Comparison of ENCODE assay signal across 18 cellular contexts in genomic region chr6:105332576-105332975, GRCh38.
DNase-seq lines count a peak whose midpoint lies in the region; ATAC-seq and TF ChIP-seq lines count a peak whose summit lies in the region.
"Had no signal": no experiment of that assay in that cellular context is flagged by ENCODE, and none has a peak within 500 bp of the region (broad histone marks: within the 10 kb centered on the region; RNA-seq: fewer than 3 reads in every experiment).

No MANE protein-coding gene starts in this region.

- H3K4me2 ChIP-seq in neural progenitor cell = peak overlapping the region; percentile 32
- H3K4me2 ChIP-seq: A549, GM23338 had no signal

- H3K9ac ChIP-seq in neural progenitor cell = no peak overlapping the region

- no peaks in the 10 kb centered on the region for H4K20me1 ChIP-seq in neural progenitor cell (ENCODE audit: low read depth)

- H3K36me3 Mint-ChIP-seq in glutamatergic neuron (ENCODE audit: unreplicated experiment) (peaks cover 25% of the 10 kb centered on the region), neural progenitor cell (peaks cover 39% of the 10 kb centered on the region)

- H3K9me3 ChIP-seq in neural progenitor cell (ENCODE audit: low read depth) = no peaks in the 10 kb centered on the region
- H3K9me3 ChIP-seq: A549, Caco-2 had no signal

- no peak overlapping the region for H2AFZ ChIP-seq in neural progenitor cell (replicated peaks)
- H2AFZ ChIP-seq: GM23338 had no signal

- H3K9me3 Mint-ChIP-seq in glutamatergic neuron (ENCODE audit: unreplicated experiment) = peaks cover 9% of the 10 kb centered on the region
- H3K9me3 Mint-ChIP-seq in neural progenitor cell = no peaks in the 10 kb centered on the region
- H3K9me3 Mint-ChIP-seq: CD4-positive, alpha-beta memory T cell; GM23338; H9; HFFc6 had no signal

- no peak overlapping the region for H3K4me3 Mint-ChIP-seq in glutamatergic neuron (ENCODE audit: unreplicated experiment)
- H3K4me3 Mint-ChIP-seq in neural progenitor cell = no peak overlapping the region
- H3K4me3 Mint-ChIP-seq: CD4-positive, alpha-beta memory T cell; GM23338; H9; HFFc6 had no signal

- H3K79me2 ChIP-seq in neural progenitor cell (ENCODE audit: low read depth) = no peaks in the 10 kb centered on the region

- no peaks in the 10 kb centered on the region for H3K36me3 ChIP-seq in neural progenitor cell

- H3K27me3 ChIP-seq in neural progenitor cell = no peaks in the 10 kb centered on the region

- no peak for ATAC-seq in GM21367 (IDR thresholded peaks at IDR 0.05; ENCODE audit: unreplicated experiment)
- ATAC-seq: A549, GM23338 had no signal

- peaks cover 4% of the 10 kb centered on the region for H3K27me3 Mint-ChIP-seq in glutamatergic neuron (ENCODE audit: unreplicated experiment)
- no peaks in the 10 kb centered on the region for H3K27me3 Mint-ChIP-seq in neural progenitor cell (ENCODE audit: insufficient read depth, low read depth)
- H3K27me3 Mint-ChIP-seq: CD4-positive, alpha-beta memory T cell had no signal

- DNase-seq in epidermal melanocyte (ENCODE audit: insufficient read length, low spot score) = peak; percentile 43
- DNase-seq in glutamatergic neuron = no peak
- DNase-seq in neural progenitor cell (ENCODE audit: low spot score) = peak; percentile 35
- peak; percentile 47 for DNase-seq in superior temporal gyrus (ENCODE audit: extremely low spot score)
- DNase-seq in cortex of kidney (lab: John Stamatoyannopoulos, UW) = no peak
- DNase-seq in activated CD4-positive, CD25-positive, alpha-beta regulatory T cell treated with anti-CD3 and anti-CD28 coated beads, Interleukin-2, amount 50 U/mL, for 72 hours = no peak
- DNase-seq: 8988T; ACHN; C1 segment of cervical spinal cord; Caco-2; CD4-positive, alpha-beta memory T cell; DMS153; DND-41; H9; HFFc6 had no signal

- no peak overlapping the region for H3K4me3 ChIP-seq in neural progenitor cell
- H3K4me3 ChIP-seq: A549, GM23338 had no signal

- peak overlapping the region; percentile 27 for H3K27ac ChIP-seq in neural progenitor cell
- H3K27ac ChIP-seq: A549 had no signal

- peak overlapping the region; percentile 54 for H3K27ac Mint-ChIP-seq in glutamatergic neuron (ENCODE audit: unreplicated experiment)
- no peak overlapping the region for H3K27ac Mint-ChIP-seq in neural progenitor cell
- H3K27ac Mint-ChIP-seq: CD4-positive, alpha-beta memory T cell; GM23338; H9; HFFc6 had no signal

- no peak for TF ChIP-seq CTCF in glutamatergic neuron (IDR thresholded peaks at IDR 0.05; ENCODE audit: partially characterized antibody, unreplicated experiment)
- TF ChIP-seq CTCF in neural progenitor cell (IDR thresholded peaks at IDR 0.05) = no peak

- H3K4me1 ChIP-seq in neural progenitor cell = peaks cover 14% of the 10 kb centered on the region
- H3K4me1 ChIP-seq: Caco-2 had no signal

- H3K4me1 Mint-ChIP-seq in glutamatergic neuron (ENCODE audit: low read depth, unreplicated experiment) (peaks cover 57% of the 10 kb centered on the region), neural progenitor cell (peaks cover 9% of the 10 kb centered on the region)
- H3K4me1 Mint-ChIP-seq: H9 had no signal

- H3F3A ChIP-seq in neural progenitor cell (ENCODE audit: low read depth) = no peaks in the 10 kb centered on the region

Comparison
In these comparisons a context has a peak if more than half of its experiments do, and no peak if none do; other contexts are left out.
1. DNase-seq: peak in epidermal melanocyte (single experiment), neural progenitor cell (single experiment) and superior temporal gyrus (single experiment); none in glutamatergic neuron (single experiment), cortex of kidney (single experiment) and activated CD4-positive, CD25-positive, alpha-beta regulatory T cell treated with anti-CD3 and anti-CD28 coated beads, Interleukin-2, amount 50 U/mL, for 72 hours (single experiment).